Comparison of ENCODE assay signal across 9 cellular contexts in the genomic region with DNA sequence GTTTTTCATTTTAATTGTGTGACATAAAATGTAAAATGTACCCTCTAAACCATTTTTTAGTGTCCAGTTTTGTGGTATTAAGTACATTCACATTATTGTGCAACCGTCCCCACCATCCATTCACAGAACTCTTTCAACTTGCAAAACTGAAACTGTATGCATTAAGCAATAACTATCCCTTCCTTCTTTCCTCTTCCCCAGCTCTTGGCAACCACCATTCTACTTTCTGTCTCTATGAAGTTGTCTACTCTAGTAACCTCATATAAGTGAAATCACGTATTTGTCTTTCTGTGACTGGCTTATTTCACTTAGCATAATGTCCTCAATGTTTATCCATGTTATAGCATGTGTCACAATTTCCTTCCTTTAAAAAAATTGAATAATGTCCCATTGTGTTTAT.
DNase-seq lines count a peak whose midpoint lies in the region; ATAC-seq, FAIRE-seq and TF ChIP-seq lines count a peak whose summit lies in the region.
"Had no signal": no experiment of that assay in that cellular context is flagged by ENCODE, and none has a peak within 500 bp of the region (broad histone marks: within the 10 kb centered on the region; RNA-seq: fewer than 3 reads in every experiment).

No MANE protein-coding gene starts in this region.

- TF ChIP-seq POLR2A in GM12891 (IDR thresholded peaks at IDR 0.05; ENCODE audit: low read depth, low read length) (no peak), suprapubic skin (IDR thresholded peaks at IDR 0.05) (no peak)

- peak overlapping the region; percentile 64 for H3K27ac ChIP-seq in KMS-11
- H3K27ac ChIP-seq in suprapubic skin, result no peak overlapping the region

- peaks cover 37% of the 10 kb centered on the region for H4K20me1 ChIP-seq in KMS-11 (ENCODE audit: insufficient read depth)

- peak overlapping the region; percentile 82 for H3K4me2 ChIP-seq in KMS-11

- no peak overlapping the region for H2AFZ ChIP-seq in KMS-11 (ENCODE audit: low read depth)

- no peaks in the 10 kb centered on the region for H3K9me3 ChIP-seq in suprapubic skin

- peaks cover 84% of the 10 kb centered on the region for H3K4me1 ChIP-seq in KMS-11 (ENCODE audit: low read depth, poor library complexity, severe bottlenecking)
- H3K4me1 ChIP-seq in suprapubic skin, result peaks cover 37% of the 10 kb centered on the region

- FAIRE-seq in GM12891 (lab: Jason Lieb, UNC), result no peak
- FAIRE-seq: G401.6 had no signal

- no peak overlapping the region for H3K4me3 ChIP-seq in KMS-11 (IDR thresholded peaks at IDR 0.05; ENCODE audit: insufficient read depth, low read depth, low read length)
- H3K4me3 ChIP-seq in fibroblast of the aortic adventitia (ENCODE audit: low read depth, low read length), result no peak overlapping the region
- H3K4me3 ChIP-seq in suprapubic skin, result no peak overlapping the region

- DNase-seq in GM12891 (ENCODE audit: insufficient read length, low spot score) (no peak), fibroblast of the aortic adventitia (ENCODE audit: low read depth) (peak; percentile 68), DMS53 (lab: John Stamatoyannopoulos, UW) (no peak), suprapubic skin (ENCODE audit: low spot score in 2 of 2) (no peak)
- DNase-seq in stimulated activated naive CD8-positive, alpha-beta T cell treated with anti-CD3 and anti-CD28 coated beads, Interleukin-15, Interleukin-2, amounts not matched to agents 100 U/mL and 50 U/mL, for 24 hours, result no peak

- 73% methylated on average over 2 of the region's 2 CpGs for WGBS in suprapubic skin

- ATAC-seq in GM21717 (IDR thresholded peaks at IDR 0.05; ENCODE audit: unreplicated experiment) (peak; percentile 84), HG03045 (IDR thresholded peaks at IDR 0.05; ENCODE audit: unreplicated experiment) (no peak)
- ATAC-seq in stimulated activated naive CD8-positive, alpha-beta T cell treated with anti-CD3 and anti-CD28 coated beads, Interleukin-15, Interleukin-2, amounts not matched to agents 100 U/mL and 50 U/mL, for 24 hours, result no peak

- H3K9ac ChIP-seq in KMS-11, result no peak overlapping the region

- no peaks in the 10 kb centered on the region for H3K36me3 ChIP-seq in KMS-11 (ENCODE audit: insufficient read depth)
- H3K36me3 ChIP-seq in suprapubic skin, result no peaks in the 10 kb centered on the region

- H3K27me3 ChIP-seq in KMS-11 (ENCODE audit: insufficient read depth, low read depth) (no peaks in the 10 kb centered on the region), suprapubic skin (no peaks in the 10 kb centered on the region)

- TF ChIP-seq CTCF in KMS-11 (conservative IDR thresholded peaks at IDR 0.05; ENCODE audit: low read depth, low read length), result no peak
- no peak for TF ChIP-seq CTCF in fibroblast of the aortic adventitia (IDR thresholded peaks at IDR 0.05; ENCODE audit: insufficient read depth, low read length)
- TF ChIP-seq CTCF in suprapubic skin (IDR thresholded peaks at IDR 0.05), result no peak

- no peak for TF ChIP-seq EP300 in suprapubic skin (IDR thresholded peaks at IDR 0.05)

- peaks cover 99% of the 10 kb centered on the region for H3K79me2 ChIP-seq in KMS-11 (ENCODE audit: insufficient read depth, low read depth)

TF ChIP-seq in GM12891, 5 proteins besides CTCF, POLR2A, EP300 and RAD21:
- TF ChIP-seq SPI1 (IDR thresholded peaks at IDR 0.05; ENCODE audit: low read depth, low read length) (peak; percentile 29), TAF1 (IDR thresholded peaks at IDR 0.05; ENCODE audit: low read depth, low read length) (no peak)
